7 cellular contexts compared by ENCODE assay signal in the genomic region with DNA sequence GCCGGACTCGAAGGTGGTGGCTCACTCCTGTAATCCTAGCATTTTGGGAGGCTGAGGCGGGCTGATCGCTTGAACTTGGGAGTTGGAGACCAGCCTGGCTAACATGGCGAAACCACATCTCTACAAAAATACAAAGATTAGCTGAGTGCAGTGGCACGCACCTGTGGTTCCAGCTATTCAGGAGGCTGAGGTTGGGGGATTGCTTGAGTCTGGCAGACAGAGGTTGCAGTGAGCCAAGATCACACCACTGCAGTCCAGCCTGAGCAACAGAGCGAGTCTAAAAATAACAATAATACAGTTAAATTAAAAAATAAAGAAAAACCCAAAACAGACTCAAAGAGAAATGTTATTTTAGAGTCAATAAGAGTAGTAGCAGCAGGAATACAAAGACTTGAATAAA.
"Had no signal": no experiment of that assay in that cellular context is flagged by ENCODE, and none has a peak within 500 bp of the region (broad histone marks: within the 10 kb centered on the region; RNA-seq: fewer than 3 reads in every experiment).

No MANE protein-coding gene starts in this region.

- H3K4me3 Mint-ChIP-seq: H9, IgD-negative memory B cell had no signal

- H2AFZ ChIP-seq: GM23248 had no signal

- H3K9me3 Mint-ChIP-seq: H9, IgD-negative memory B cell had no signal

- DNase-seq: GM23248, GOT3, H9, HCEC 1CT, KBM-7 had no signal

- H3K4me3 ChIP-seq: GM23248 had no signal

- H3K27ac ChIP-seq: GM23248, KMS-11 had no signal

- H3K9ac ChIP-seq: GM23248, KMS-11 had no signal

- H3K4me2 ChIP-seq: KMS-11 had no signal

- H3K27ac Mint-ChIP-seq: H9, IgD-negative memory B cell had no signal
